Comparison of ENCODE assay signal across 8 cellular contexts in genomic region chr21:10400622-10401361, GRCh38.
DNase-seq lines count a peak whose midpoint lies in the region; ATAC-seq, FAIRE-seq and TF ChIP-seq lines count a peak whose summit lies in the region.
"Not testable (repeated sequence)": the region's sequence is repeated elsewhere in the genome, so short reads cannot be mapped to it uniquely, and the experiment has no call there.

No MANE protein-coding gene starts in this region.

- not testable (repeated sequence) for TF ChIP-seq POLR2A in heart left ventricle (IDR thresholded peaks at IDR 0.05)

- H3K36me3 ChIP-seq in heart left ventricle; mucosa of descending colon (ENCODE audit: low read depth); upper lobe of right lung: not testable (repeated sequence)

- FAIRE-seq in D721Med (lab: Jason Lieb, UNC), result not testable (repeated sequence)

- WGBS in heart left ventricle, 4 donors, result 69 to 75% (median 71%) methylated on average over 18 of the region's 18 CpGs

- H3K27ac ChIP-seq in heart left ventricle, upper lobe of right lung: not testable (repeated sequence)

- ATAC-seq in esophagus mucosa (peak; percentile 35), heart left ventricle (peak in 3 of 4 donors; percentile 8 to 21 (median 21)), left lobe of liver (peak; percentile 7), mucosa of descending colon (peak; percentile 6), upper lobe of right lung (peak; percentile 18)

- H3K4me3 ChIP-seq in heart left ventricle, mucosa of descending colon, upper lobe of right lung: not testable (repeated sequence)

- not testable (repeated sequence) for H3K4me1 ChIP-seq in heart left ventricle; mucosa of descending colon (ENCODE audit: low read depth); upper lobe of right lung

- DNase-seq in D721Med (ENCODE audit: insufficient read length, low spot score) (peak; percentile 1), SW480 (ENCODE audit: low spot score) (peak; percentile 69), mucosa of descending colon (peak in 1 of 3 donors; percentile 65), posterior vena cava (ENCODE audit: low spot score) (peak; percentile 88), upper lobe of right lung (peak; percentile 76)
- DNase-seq in heart left ventricle; left lobe of liver (ENCODE audit: low spot score): not testable (repeated sequence)

- TF ChIP-seq CTCF in D721Med (IDR thresholded peaks at IDR 0.05; ENCODE audit: insufficient read depth, missing control alignments); heart left ventricle (IDR thresholded peaks at IDR 0.05); mucosa of descending colon (IDR thresholded peaks at IDR 0.05); upper lobe of right lung (IDR thresholded peaks at IDR 0.05): not testable (repeated sequence)

- not testable (repeated sequence) for H3K27me3 ChIP-seq in heart left ventricle, upper lobe of right lung

- intact Hi-C loops in heart left ventricle (cut with DNase I); mucosa of descending colon (cut with DNase I, micrococcal nuclease); posterior vena cava (cut with DNase I); upper lobe of right lung (cut with DNase I): not testable (repeated sequence)

- H3K9me3 ChIP-seq in heart left ventricle (peaks cover 0 to 43% (median 3%) of the 10 kb centered on the region in 12 donors), mucosa of descending colon (peaks cover 70% of the 10 kb centered on the region)
- H3K9me3 ChIP-seq in upper lobe of right lung, result not testable (repeated sequence)
